14 cellular contexts compared by ENCODE assay signal in the genomic region with DNA sequence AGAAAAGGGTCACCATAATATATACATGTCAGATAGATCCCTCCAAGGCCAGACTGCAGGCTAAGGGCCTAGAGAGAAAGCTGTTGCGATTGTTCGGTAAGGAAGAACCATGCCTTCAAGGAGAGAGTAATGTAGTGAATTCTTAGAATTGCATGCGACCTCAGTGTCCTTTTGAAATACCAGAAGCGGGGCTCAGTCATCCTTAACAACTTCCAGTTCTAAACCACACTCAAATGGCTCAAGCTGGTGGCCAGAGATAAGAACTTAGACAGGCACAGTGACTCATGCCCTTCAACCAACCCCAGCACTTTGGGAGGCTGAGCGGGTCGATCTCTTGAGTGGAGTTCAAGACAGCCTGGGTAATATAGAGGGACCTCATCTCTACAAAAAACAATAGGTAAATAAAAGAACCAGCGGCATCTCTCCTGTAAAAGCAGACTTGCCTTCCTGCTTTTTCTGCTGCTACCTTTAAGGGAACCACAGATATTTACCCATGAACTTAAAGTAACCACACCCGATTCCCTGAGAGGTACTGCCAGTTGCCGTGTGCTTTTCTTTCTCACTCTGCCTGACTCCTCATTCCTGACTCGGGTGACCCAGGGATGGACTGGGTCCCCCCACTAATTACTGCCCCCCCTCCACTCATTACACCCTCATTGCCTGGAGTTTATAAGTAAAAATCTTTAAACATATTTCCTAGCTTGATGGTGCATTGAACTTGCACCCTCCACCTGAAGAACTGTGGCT. TPM values are rescaled to one million over a fixed set of nuclear protein-coding genes. Genes with fewer than 3 reads are reported as not detected.
A peak's percentile ranks its signal among the peaks of the same experiment; 100 is the strongest.
DNase-seq lines count a peak whose midpoint lies in the region; ATAC-seq and TF ChIP-seq lines count a peak whose summit lies in the region.
"Had no signal": no experiment of that assay in that cellular context is flagged by ENCODE, and none has a peak within 500 bp of the region (broad histone marks: within the 10 kb centered on the region; RNA-seq: fewer than 3 reads in every experiment).

No MANE protein-coding gene starts in this region.

- H3K27ac Mint-ChIP-seq in chondrocyte (ENCODE audit: unreplicated experiment): no peak overlapping the region
- H3K27ac Mint-ChIP-seq: activated naive CD4-positive, alpha-beta T cell treated with anti-CD3 and anti-CD28 coated beads, Interleukin-2, amount 50 U/mL, for 24 hours had no signal

- H3F3A ChIP-seq in GM23248 (ENCODE audit: insufficient read depth): no peaks in the 10 kb centered on the region

- no peaks in the 10 kb centered on the region for H3K9me3 ChIP-seq in GM23248 (ENCODE audit: low read depth)
- H3K9me3 ChIP-seq: HAP-1 had no signal

- no peaks in the 10 kb centered on the region for H4K20me1 ChIP-seq in GM23248 (ENCODE audit: insufficient read depth)

- H3K4me3 Mint-ChIP-seq in chondrocyte (ENCODE audit: unreplicated experiment): no peak overlapping the region
- H3K4me3 Mint-ChIP-seq: activated naive CD4-positive, alpha-beta T cell treated with anti-CD3 and anti-CD28 coated beads, Interleukin-2, amount 50 U/mL, for 24 hours had no signal

- H3K4me1 Mint-ChIP-seq in chondrocyte (ENCODE audit: low read depth): no peaks in the 10 kb centered on the region

- WGBS in GM23248 (ENCODE audit: low coverage in 1 of 2, low lambda C conversion rate in 2 of 2, missing lambda C conversion rate in 2 of 2), 2 experiments: 37 to 38% methylated on average over 10 of the region's 10 CpGs

- in situ Hi-C loops in GM23248 (cut with MboI): no loop called here

- peaks cover 3% of the 10 kb centered on the region for H3K9me3 Mint-ChIP-seq in chondrocyte (ENCODE audit: low read depth)

- H3K4me1 ChIP-seq in GM23248 (ENCODE audit: insufficient read depth): no peaks in the 10 kb centered on the region
- H3K4me1 ChIP-seq: HAP-1 had no signal

- H3K9me2 ChIP-seq in GM23248 (ENCODE audit: insufficient read depth): no peaks in the 10 kb centered on the region

- H3K27me3 ChIP-seq in GM23248 (replicated peaks; ENCODE audit: insufficient read depth): no peaks in the 10 kb centered on the region; the same call in 1 of the 2 replicates

- no peaks in the 10 kb centered on the region for H3K36me3 ChIP-seq in GM23248 (ENCODE audit: low read depth)
- H3K36me3 ChIP-seq: HAP-1 had no signal

- H3K27ac ChIP-seq in GM23248: no peak overlapping the region

- no peak overlapping the region for H3K4me2 ChIP-seq in GM23248 (ENCODE audit: unreplicated experiment)

- ATAC-seq in HG03432 (IDR thresholded peaks at IDR 0.05; ENCODE audit: unreplicated experiment): no peak

- no peaks in the 10 kb centered on the region for H3K79me2 ChIP-seq in GM23248 (ENCODE audit: insufficient read depth)

- peaks cover 2% of the 10 kb centered on the region for H3K27me3 Mint-ChIP-seq in chondrocyte (ENCODE audit: low read depth)

- no peak for TF ChIP-seq CTCF in AG09309 (IDR thresholded peaks at IDR 0.05; ENCODE audit: control insufficient read depth, insufficient read depth, low read depth, low read length, missing control alignments)
- TF ChIP-seq CTCF in chondrocyte (IDR thresholded peaks at IDR 0.05): no peak

- H3K4me3 ChIP-seq in AG09309 (ENCODE audit: control insufficient read depth, low read depth, low read length) (no peak overlapping the region), GM23248 (no peak overlapping the region)
- H3K4me3 ChIP-seq: HAP-1 had no signal

- H3K36me3 Mint-ChIP-seq in chondrocyte (ENCODE audit: low read depth): no peaks in the 10 kb centered on the region
- H3K36me3 Mint-ChIP-seq: activated naive CD4-positive, alpha-beta T cell treated with anti-CD3 and anti-CD28 coated beads, Interleukin-2, amount 50 U/mL, for 24 hours had no signal

- no peak overlapping the region for H2AFZ ChIP-seq in GM23248

- no peak overlapping the region for H3K9ac ChIP-seq in GM23248

- DNase-seq in AG09309 (ENCODE audit: low read depth) (peak; percentile 10), GM23248 (peak; percentile 20), SIG-M5 (lab: John Stamatoyannopoulos, UW) (peak; percentile 70), glomerular visceral epithelial cell (ENCODE audit: extremely low spot score) (peak; percentile 45), middle frontal gyrus (ENCODE audit: extremely low spot score, low spot score) (no peak), foreskin melanocyte (no peak), chondrocyte (ENCODE audit: low spot score) (no peak)
- DNase-seq: NCI-H345 had no signal

RNA-seq across cellular contexts. Expression of a gene that starts 15.4 kb away (rescaled TPM):
- not detected in 2 replicates for total RNA-seq in GM23248 (2014; rRNA removed; shearing (Covaris generic))
- not detected in 2 replicates for polyA plus RNA-seq in GM23248 (2016; fragmentation: Nextera tagmentation; extraction: Ambion mirVana)
- total RNA-seq in chondrocyte: not detected in 3 replicates
- total RNA-seq: kidney epithelial cell, renal cortical epithelial cell had no signal

RNA-seq across cellular contexts. Expression of a gene that starts 24.3 kb away (rescaled TPM):
- total RNA-seq in GM23248 (2014; rRNA removed; shearing (Covaris generic)): 2.4 and 2.9 TPM in 2 replicates
- polyA plus RNA-seq in GM23248 (2016; fragmentation: Nextera tagmentation; extraction: Ambion mirVana): 2.6 and 2.9 TPM in 2 replicates
- total RNA-seq in chondrocyte: 6.3 to 14.3 TPM (median 8.9 TPM) in 3 replicates

RNA-seq across cellular contexts. Expression of a gene that starts 45.2 kb away (rescaled TPM):
- not detected in 2 replicates for total RNA-seq in GM23248 (2014; rRNA removed; shearing (Covaris generic))
- polyA plus RNA-seq in GM23248 (2016; fragmentation: Nextera tagmentation; extraction: Ambion mirVana): not detected in 2 replicates
- not detected in 3 replicates for total RNA-seq in chondrocyte
- total RNA-seq: kidney epithelial cell; renal cortical epithelial cell; T-helper 1 cell treated with Interleukin-12 subunit alpha and Interleukin-12 subunit beta and Interleukin-4 antibody, amounts not matched to agents 30 ng/mL and 1 ng/mL, for 36 hours had no signal

Comparison
In these comparisons a context has a peak if more than half of its experiments do, and no peak if none do; other contexts are left out.
1. DNase-seq: peak in AG09309 (single experiment), GM23248 (single experiment), SIG-M5 (single experiment) and glomerular visceral epithelial cell (single experiment); none in middle frontal gyrus (single experiment), foreskin melanocyte (single experiment) and chondrocyte (single experiment).